28 cellular contexts compared by ENCODE assay signal in genomic region chr3:172958565-172958964, GRCh38.
DNase-seq lines count a peak whose midpoint lies in the region; ATAC-seq, FAIRE-seq and TF ChIP-seq lines count a peak whose summit lies in the region.
"Had no signal": no experiment of that assay in that cellular context is flagged by ENCODE, and none has a peak within 500 bp of the region (broad histone marks: within the 10 kb centered on the region; RNA-seq: fewer than 3 reads in every experiment).

No MANE protein-coding gene starts in this region.

- no peak overlapping the region for H3K9ac ChIP-seq in K562 (ENCODE audit: insufficient read depth in 1 of 2, low read depth in 2 of 2, low read length in 2 of 2)
- H3K9ac ChIP-seq: BLaER1 treated with 17β-estradiol and CSF1 and Interleukin-3, amounts not matched to agents 10 nM and 100 nM had no signal

- no peaks in the 10 kb centered on the region for H3K4me1 ChIP-seq in GM23338 (ENCODE audit: insufficient read depth)
- H3K4me1 ChIP-seq in K562 (replicated peaks in 1 of 2; ENCODE audit: control insufficient read depth in 2 of 2, insufficient read depth in 2 of 2, low read length in 2 of 2), result no peaks in the 10 kb centered on the region; a peak in 1 of 5 replicates
- H3K4me1 ChIP-seq: A549 had no signal

- TF ChIP-seq POLR2A in K562 (conservative IDR thresholded peaks at IDR 0.05), result no peak

- H3K79me2 ChIP-seq in GM23338 (replicated peaks; ENCODE audit: insufficient read depth) (no peaks in the 10 kb centered on the region), K562 (ENCODE audit: control insufficient read depth, insufficient read depth, low read length) (no peaks in the 10 kb centered on the region)

- no peaks in the 10 kb centered on the region for H3K36me3 ChIP-seq in GM23338 (ENCODE audit: insufficient read depth)
- no peaks in the 10 kb centered on the region for H3K36me3 ChIP-seq in K562 (ENCODE audit: control insufficient read depth, insufficient read depth, low read length)
- H3K36me3 ChIP-seq: BLaER1 treated with 17β-estradiol and CSF1 and Interleukin-3, amounts not matched to agents 10 nM and 100 nM had no signal

- no TSS peak for BruUV-seq in K562 (replicated peaks; lab: Mats Ljungman, UMichigan)

- no peaks in the 10 kb centered on the region for H3K27me3 Mint-ChIP-seq in GM23338 (ENCODE audit: insufficient read depth, low read depth, poor library complexity)
- H3K27me3 Mint-ChIP-seq in activated CD8-positive, alpha-beta T cell treated with anti-CD3 and anti-CD28 coated beads, Interleukin-2, amount 10 ng/mL, durations not matched to agents 7 days and 5 days (ENCODE audit: low read depth), result no peaks in the 10 kb centered on the region
- H3K27me3 Mint-ChIP-seq: B cell; CD4-positive, CD25-positive, alpha-beta regulatory T cell; CD8-positive, alpha-beta memory T cell had no signal

- H4K20me1 ChIP-seq in GM23338 (replicated peaks; ENCODE audit: insufficient read depth) (no peaks in the 10 kb centered on the region), K562 (replicated peaks; ENCODE audit: control insufficient read depth, insufficient read depth, low read length) (no peaks in the 10 kb centered on the region)
- H4K20me1 ChIP-seq: BLaER1 treated with 17β-estradiol and CSF1 and Interleukin-3, amounts not matched to agents 10 nM and 100 nM had no signal

- no peak overlapping the region for H3K4me3 ChIP-seq in GM23338
- no peak overlapping the region for H3K4me3 ChIP-seq in K562
- H3K4me3 ChIP-seq: A549; BLaER1 treated with 17β-estradiol and CSF1 and Interleukin-3, amounts not matched to agents 10 nM and 100 nM; GM12878 had no signal

- H3K4me3 Mint-ChIP-seq in GM23338, result no peak overlapping the region
- H3K4me3 Mint-ChIP-seq in activated CD8-positive, alpha-beta T cell treated with anti-CD3 and anti-CD28 coated beads, Interleukin-2, amount 10 ng/mL, durations not matched to agents 7 days and 5 days, result no peak overlapping the region
- H3K4me3 Mint-ChIP-seq: B cell; CD14-positive monocyte; CD4-positive, alpha-beta memory T cell; CD4-positive, CD25-positive, alpha-beta regulatory T cell; CD8-positive, alpha-beta memory T cell had no signal

- no peaks in the 10 kb centered on the region; the same call in 2 of the 3 replicates for H3K4me1 Mint-ChIP-seq in GM23338
- H3K4me1 Mint-ChIP-seq in activated CD8-positive, alpha-beta T cell treated with anti-CD3 and anti-CD28 coated beads, Interleukin-2, amount 10 ng/mL, durations not matched to agents 7 days and 5 days (ENCODE audit: low read depth), result no peaks in the 10 kb centered on the region
- H3K4me1 Mint-ChIP-seq: B cell; CD4-positive, alpha-beta memory T cell; CD4-positive, CD25-positive, alpha-beta regulatory T cell; CD8-positive, alpha-beta memory T cell had no signal

- intact Hi-C loops in K562 (cut with micrococcal nuclease), result no loop called here

- no peaks in the 10 kb centered on the region; the same call in 1 of the 2 replicates for H3K9me2 ChIP-seq in GM23338 (ENCODE audit: insufficient read depth)

- H3F3A ChIP-seq in GM23338 (replicated peaks; ENCODE audit: low read depth), result no peaks in the 10 kb centered on the region

- TF ChIP-seq RAD21 in K562 (CRISPR knock-in tag; conservative IDR thresholded peaks at IDR 0.05 in 1 of 2, IDR thresholded peaks at IDR 0.05 in 1 of 2), result no peak

- POLR2A ChIA-PET in K562 (lab: Yijun Ruan, JAX), result interaction anchor here (0.7 to 0.8 kb wide), 2 partner anchors 19 to 120 kb away, joined by 3 to 4 read pairs; no protein-coding TSS in a partner anchor
- POLR2A ChIA-PET in activated CD8-positive, alpha-beta T cell treated with anti-CD3 and anti-CD28 coated beads, Interleukin-2, amount 10 ng/mL, durations not matched to agents 7 days and 5 days (lab: Charles Lee), result no interaction called here

- no peak overlapping the region for H3K27ac Mint-ChIP-seq in GM23338
- no peak overlapping the region for H3K27ac Mint-ChIP-seq in activated CD8-positive, alpha-beta T cell treated with anti-CD3 and anti-CD28 coated beads, Interleukin-2, amount 10 ng/mL, durations not matched to agents 7 days and 5 days
- H3K27ac Mint-ChIP-seq: B cell; CD14-positive monocyte; CD4-positive, alpha-beta memory T cell; CD4-positive, CD25-positive, alpha-beta regulatory T cell; CD8-positive, alpha-beta memory T cell had no signal

- TF ChIP-seq CTCF in GM23338 (conservative IDR thresholded peaks at IDR 0.05; ENCODE audit: low read depth in 2 of 2) (no peak), K562 (IDR thresholded peaks at IDR 0.05 in 2 of 3, conservative IDR thresholded peaks at IDR 0.05 in 1 of 3; ENCODE audit: insufficient read depth in 2 of 3, low read depth in 1 of 3, low read length in 3 of 3) (no peak)

- no peaks in the 10 kb centered on the region for H3K36me3 Mint-ChIP-seq in GM23338 (ENCODE audit: low read depth)
- H3K36me3 Mint-ChIP-seq in activated CD8-positive, alpha-beta T cell treated with anti-CD3 and anti-CD28 coated beads, Interleukin-2, amount 10 ng/mL, durations not matched to agents 7 days and 5 days (ENCODE audit: low read depth), result no peaks in the 10 kb centered on the region
- H3K36me3 Mint-ChIP-seq: CD14-positive monocyte; CD4-positive, alpha-beta memory T cell; CD4-positive, CD25-positive, alpha-beta regulatory T cell; CD8-positive, alpha-beta memory T cell had no signal

- 24% methylated on average over 2 of the region's 2 CpGs for WGBS in K562 (ENCODE audit: insufficient coverage, low coverage, missing lambda C conversion rate)

- H3K9me1 ChIP-seq in K562 (ENCODE audit: control insufficient read depth, insufficient read depth, low read length), result no peaks in the 10 kb centered on the region

- TF ChIP-seq EP300 in K562 (IDR thresholded peaks at IDR 0.05; ENCODE audit: low read length), result no peak

- CTCF ChIA-PET in K562 (lab: Yijun Ruan, JAX; ENCODE audit: low intra/inter-chr PET ratio), result no interaction called here
- CTCF ChIA-PET in activated CD8-positive, alpha-beta T cell treated with anti-CD3 and anti-CD28 coated beads, Interleukin-2, amount 10 ng/mL, durations not matched to agents 7 days and 5 days (lab: Charles Lee), result no interaction called here

- FAIRE-seq in K562 (lab: Jason Lieb, UNC), result no peak
- FAIRE-seq: A549, GM12878, GM12892, GM18507 had no signal

- in situ Hi-C loops in K562 (cut with MboI), result no loop called here

- H3K9me3 ChIP-seq in K562 (replicated peaks; ENCODE audit: control insufficient read depth, insufficient read depth, low read depth, low read length), result no peaks in the 10 kb centered on the region
- H3K9me3 ChIP-seq: A549 had no signal

- H3K27me3 ChIP-seq in GM23338 (ENCODE audit: insufficient read depth) (no peaks in the 10 kb centered on the region), K562 (ENCODE audit: control insufficient read depth in 2 of 2, insufficient read depth in 2 of 2, low read length in 2 of 2) (no peaks in the 10 kb centered on the region)
- H3K27me3 ChIP-seq: BLaER1 treated with 17β-estradiol and CSF1 and Interleukin-3, amounts not matched to agents 10 nM and 100 nM had no signal

- H3K27ac ChIP-seq in GM23338 (ENCODE audit: low read depth) (no peak overlapping the region), K562 (ENCODE audit: extremely low read depth, low read depth, low read length) (no peak overlapping the region)
- H3K27ac ChIP-seq: 22Rv1; A549; BLaER1 treated with 17β-estradiol and CSF1 and Interleukin-3, amounts not matched to agents 10 nM and 100 nM had no signal

- ATAC-seq in GM23338 (no peak), K562 (peak; percentile 50; the same call in 2 of the 3 replicates), GM21367 (IDR thresholded peaks at IDR 0.05; ENCODE audit: unreplicated experiment) (no peak)
- no peak for ATAC-seq in activated CD8-positive, alpha-beta T cell treated with anti-CD3 and anti-CD28 coated beads, Interleukin-2, amount 10 ng/mL, durations not matched to agents 7 days and 5 days
- ATAC-seq: A549, GM12878 had no signal

- H2AFZ ChIP-seq in GM23338 (peak overlapping the region; percentile 52; the same call in 1 of the 2 replicates), K562 (ENCODE audit: low read depth, low read length) (peak overlapping the region; percentile 65)

- H3K9me3 Mint-ChIP-seq in GM23338, result no peaks in the 10 kb centered on the region
- no peaks in the 10 kb centered on the region for H3K9me3 Mint-ChIP-seq in activated CD8-positive, alpha-beta T cell treated with anti-CD3 and anti-CD28 coated beads, Interleukin-2, amount 10 ng/mL, durations not matched to agents 7 days and 5 days (ENCODE audit: insufficient read depth)

- DNase-seq in NCI-H82 (lab: John Stamatoyannopoulos, UW) (peak; percentile 47), NCI-H82 treated with DMSO at 0.1 percent for 48 hours (lab: John Stamatoyannopoulos, UW; ENCODE audit: unreplicated experiment) (no peak), GM23338 (ENCODE audit: low spot score) (no peak), MV-4-11 (lab: John Stamatoyannopoulos, UW) (peak; percentile 4), K562 (ENCODE audit: extremely low read depth in 1 of 4, low spot score in 3 of 4) (no peak), NCI-H524 (lab: John Stamatoyannopoulos, UW) (no peak)
- DNase-seq in activated CD8-positive, alpha-beta T cell treated with anti-CD3 and anti-CD28 coated beads, Interleukin-2, amount 10 ng/mL, durations not matched to agents 7 days and 5 days, result no peak
- DNase-seq: AML-193; CD4-positive, alpha-beta memory T cell; CD4-positive, CD25-positive, alpha-beta regulatory T cell; CD8-positive, alpha-beta memory T cell; COR-L47; DMS 273 treated with DMSO at 0.1 percent for 48 hours; DMS153; DMS53; DMS79; DND-41; EL; GDM1 had no signal

- H3K4me2 ChIP-seq in GM23338, result no peak overlapping the region
- H3K4me2 ChIP-seq in K562 (ENCODE audit: insufficient read depth, low read length), result no peak overlapping the region
- H3K4me2 ChIP-seq: A549; BLaER1 treated with 17β-estradiol and CSF1 and Interleukin-3, amounts not matched to agents 10 nM and 100 nM had no signal

TF ChIP-seq in GM23338, 12 proteins besides CTCF, POLR2A, EP300 and RAD21 (continues in another document):
- TF ChIP-seq ZNF114 (CRISPR knock-in tag; IDR thresholded peaks at IDR 0.05) (no peak), ZNF331 (CRISPR knock-in tag; IDR thresholded peaks at IDR 0.05; ENCODE audit: low read depth) (no peak)

TF ChIP-seq in K562, 482 proteins besides CTCF, POLR2A, EP300 and RAD21 (continues in another document):
- TF ChIP-seq ZNF24 (IDR thresholded peaks at IDR 0.05), result no peak
- TF ChIP-seq ZNF239 (CRISPR knock-in tag; IDR thresholded peaks at IDR 0.05), result no peak
- no peak for TF ChIP-seq POLR2H (tag; IDR thresholded peaks at IDR 0.05; ENCODE audit: low read depth)
- TF ChIP-seq FOXA3 (CRISPR knock-in tag; conservative IDR thresholded peaks at IDR 0.05 in 1 of 2, IDR thresholded peaks at IDR 0.05 in 1 of 2), result no peak
- TF ChIP-seq ATF4 (CRISPR knock-in tag; IDR thresholded peaks at IDR 0.05), result no peak
- no peak for TF ChIP-seq MCM7 (IDR thresholded peaks at IDR 0.05)

Comparison
In these comparisons a context has a peak if more than half of its experiments do, and no peak if none do; other contexts are left out.
1. DNase-seq: peak in NCI-H82 (single experiment) and MV-4-11 (single experiment); none in NCI-H82 treated with DMSO at 0.1 percent for 48 hours (single experiment), GM23338 (single experiment), K562 (0 of 4), activated CD8-positive, alpha-beta T cell treated with anti-CD3 and anti-CD28 coated beads, Interleukin-2, amount 10 ng/mL, durations not matched to agents 7 days and 5 days (single experiment) and NCI-H524 (0 of 2).